ENCODE assay signal across 8 cellular contexts in genomic region chr20:34111712-34112599, GRCh38. TPM values are rescaled to one million over a fixed set of nuclear protein-coding genes. Genes with fewer than 3 reads are reported as not detected.
DNase-seq lines count a peak whose midpoint lies in the region; ATAC-seq and TF ChIP-seq lines count a peak whose summit lies in the region.

TSS of gene EIF2S2 (minus strand) at chr20:34112243. CDS start at chr20:34112110, 133 bp downstream.

- no peak for TF ChIP-seq CTCF in GM10248 (IDR thresholded peaks at IDR 0.05; ENCODE audit: control extremely low read depth, extremely low read depth, low read depth, missing control alignments)
- no peak for TF ChIP-seq CTCF in omental fat pad (IDR thresholded peaks at IDR 0.05)
- TF ChIP-seq CTCF in testis (IDR thresholded peaks at IDR 0.05) = peak in 1 of 3 experiments; percentile 6

- H3K27ac Mint-ChIP-seq in activated naive CD8-positive, alpha-beta T cell = peak within 1 kb of the TSS; percentile 98

- H3K4me1 Mint-ChIP-seq in activated naive CD8-positive, alpha-beta T cell (ENCODE audit: low read depth) = peaks cover 41% of the 10 kb centered on the region

- no peaks in the 10 kb centered on the region for H3K36me3 ChIP-seq in testis (ENCODE audit: low read depth, missing control alignments)

- DNase-seq in GM10248 (ENCODE audit: extremely low spot score) (peak; percentile 98), NCI-H1105 (lab: John Stamatoyannopoulos, UW) (peak; percentile 97), SKM-1 treated with dmso at 0.1 percent for 144 hours (lab: John Stamatoyannopoulos, UW; ENCODE audit: unreplicated experiment) (peak; percentile 99), glomerular visceral epithelial cell (ENCODE audit: extremely low spot score) (peak; percentile 100), omental fat pad (ENCODE audit: low spot score) (peak; percentile 73), testis (peak; percentile 97)

- H3K27ac ChIP-seq in testis = peak within 1 kb of the TSS; percentile 93 to 95

- H3K4me3 Mint-ChIP-seq in activated naive CD8-positive, alpha-beta T cell = peak within 1 kb of the TSS; percentile 94

- TF ChIP-seq POLR2A in testis (IDR thresholded peaks at IDR 0.05) = peak; percentile 92

- intact Hi-C loops in testis (cut with DNase I; ENCODE audit: low total_unique reads) = no loop called here

- WGBS in testis, 2 donors = 1% methylated on average over 13 to 35 of the region's 81 CpGs

- peak; percentile 87 for ATAC-seq in HG02623 (IDR thresholded peaks at IDR 0.05; ENCODE audit: unreplicated experiment)
- peak; percentile 96 for ATAC-seq in omental fat pad (ENCODE audit: low FRiP score)

- H3K27me3 Mint-ChIP-seq in activated naive CD8-positive, alpha-beta T cell = no peaks in the 10 kb centered on the region

- H3K4me3 ChIP-seq in testis = peak within 1 kb of the TSS; percentile 90 to 94

- H3K36me3 Mint-ChIP-seq in activated naive CD8-positive, alpha-beta T cell = peaks cover 11% of the 10 kb centered on the region

- POLR2A ChIA-PET in GM10248 (lab: Yijun Ruan, JAX) = interaction anchor here (0.6 to 1.4 kb wide), 4 partner anchors 17 to 557 kb away, joined by 3 to 10 read pairs (median 5); partner anchors contain the start of gene RALY

- H3K4me1 ChIP-seq in testis = peaks cover 31% of the 10 kb centered on the region

- H3K27me3 ChIP-seq in testis = no peaks in the 10 kb centered on the region

- H3K9me3 ChIP-seq in testis = no peaks in the 10 kb centered on the region

- H3K9me3 Mint-ChIP-seq in activated naive CD8-positive, alpha-beta T cell (ENCODE audit: low read depth) = no peaks in the 10 kb centered on the region

- CTCF ChIA-PET in GM10248 (lab: Yijun Ruan, JAX) = interaction anchor here (0.7 to 2.7 kb wide), 7 partner anchors 8 to 317 kb away, joined by 3 to 9 read pairs (median 4); no protein-coding TSS in a partner anchor

RNA-seq across cellular contexts. Expression of gene EIF2S2, which starts in this region (rescaled TPM):
- total RNA-seq in omental fat pad = 10 to 100 TPM; 39.2 to 64.8 (median 51.7) TPM
- 10 to 100 TPM; 41.9 to 45.4 TPM for total RNA-seq in testis
- 48.9 TPM for polyA plus RNA-seq in testis (ENCODE audit: insufficient read depth, low read depth, low replicate concordance)

Comparison
In these comparisons a context has a peak if more than half of its experiments do, and no peak if none do; other contexts are left out.
1. Peak in every context shown above with its lines: DNase-seq, ATAC-seq, H3K4me3 ChIP-seq and H3K27ac ChIP-seq.